In genomic region chr11:47881145-47881544, GRCh38 we compare ENCODE assay signal across 1 cellular context.
TF ChIP-seq lines count a peak whose summit lies in the region.

No MANE protein-coding gene starts in this region.

TF ChIP-seq in H1, 55 proteins besides CTCF, POLR2A, EP300 and RAD21:
- no peak for TF ChIP-seq GTF2F1 (IDR thresholded peaks at IDR 0.05; ENCODE audit: borderline replicate concordance, low read depth, low read length)
- no peak for TF ChIP-seq RNF2 (IDR thresholded peaks at IDR 0.05; ENCODE audit: borderline replicate concordance, low read depth, low read length, missing control alignments, poor library complexity, severe bottlenecking)
- no peak for TF ChIP-seq RXRA (IDR thresholded peaks at IDR 0.05; ENCODE audit: insufficient read depth, low read depth, low read length)
- TF ChIP-seq CHD1 (IDR thresholded peaks at IDR 0.05; ENCODE audit: low read depth, low read length) = no peak
- TF ChIP-seq E2F6 (IDR thresholded peaks at IDR 0.05) = no peak
- TF ChIP-seq ATF3 (IDR thresholded peaks at IDR 0.05; ENCODE audit: insufficient read depth, low read depth, low read length) = no peak
- no peak for TF ChIP-seq TCF12 (IDR thresholded peaks at IDR 0.05; ENCODE audit: low read depth, low read length)
- TF ChIP-seq SUZ12 (IDR thresholded peaks at IDR 0.05; ENCODE audit: low read length) = no peak
- no peak for TF ChIP-seq TBP (IDR thresholded peaks at IDR 0.05; ENCODE audit: low read depth, low read length)
- TF ChIP-seq RBBP5 (IDR thresholded peaks at IDR 0.05; ENCODE audit: borderline replicate concordance, low read depth, low read length) = no peak
- no peak for TF ChIP-seq CREB1 (IDR thresholded peaks at IDR 0.05)
- no peak for TF ChIP-seq CEBPB (IDR thresholded peaks at IDR 0.05; ENCODE audit: low read depth, low read length)
